8 cellular contexts compared by ENCODE assay signal in genomic region chr11:83071641-83072591, GRCh38. TPM values are rescaled to one million over a fixed set of nuclear protein-coding genes. Genes with fewer than 3 reads are reported as not detected.
DNase-seq lines count a peak whose midpoint lies in the region; ATAC-seq, FAIRE-seq and TF ChIP-seq lines count a peak whose summit lies in the region.

RAB30 (minus strand) TSS chr11:83071897; CDS start chr11:82997316, 74,581 bp downstream.

- peak; percentile 88 to 91 for TF ChIP-seq POLR2A in HepG2 (IDR thresholded peaks at IDR 0.05; ENCODE audit: insufficient read depth in 1 of 2, low read depth in 2 of 2, low read length in 2 of 2)

- H4K20me1 ChIP-seq in HepG2 (ENCODE audit: insufficient read depth, low read length), result no peaks in the 10 kb centered on the region; the same call in 1 of the 2 replicates

- peak; percentile 43 to 59; a peak in 3 of 4 replicates for TF ChIP-seq EP300 in HepG2 (IDR thresholded peaks at IDR 0.05; ENCODE audit: low read depth in 2 of 2, low read length in 2 of 2)
- TF ChIP-seq EP300 in HepG2 (CRISPR knock-in tag; IDR thresholded peaks at IDR 0.05; ENCODE audit: borderline replicate concordance), result 0 out of 2 replicates have a peak, but pooled peaks have one; percentile 14

- no peaks in the 10 kb centered on the region; a peak in 1 of 5 replicates for H3K27me3 ChIP-seq in HepG2 (ENCODE audit: control insufficient read depth in 1 of 2, insufficient read depth in 2 of 2, low read length in 2 of 2)

- peaks cover 59% of the 10 kb centered on the region for H3K4me1 ChIP-seq in HepG2 (ENCODE audit: insufficient read depth, low read length)

- POLR2A ChIA-PET in HepG2 (lab: Yijun Ruan, JAX), result interaction anchor here (0.6 to 7.3 kb wide), 24 partner anchors 8 to 214 kb away, joined by 3 to 67 read pairs (median 4); partner anchors contain the start of genes CCDC90B, DDIAS, PCF11 and PRCP

- under 1% methylated on average over 29 of the region's 43 CpGs for WGBS in HepG2 (ENCODE audit: low lambda C conversion rate)

- H3K9me3 ChIP-seq in HepG2 (ENCODE audit: low read length), result no peaks in the 10 kb centered on the region

- peak; percentile 6; the same call in 1 of the 2 replicates for TF ChIP-seq RAD21 in HepG2 (CRISPR knock-in tag; IDR thresholded peaks at IDR 0.05)

- ATAC-seq in GM19372 (IDR thresholded peaks at IDR 0.05; ENCODE audit: low read depth, unreplicated experiment), result peak; percentile 95
- peak; percentile 96 for ATAC-seq in HG03521 (IDR thresholded peaks at IDR 0.05; ENCODE audit: unreplicated experiment)
- ATAC-seq in HepG2, result peak; percentile 98

- H2AFZ ChIP-seq in HepG2 (ENCODE audit: low read length), result no peak within 1 kb of the TSS

- peaks cover 44% of the 10 kb centered on the region for H3K79me2 ChIP-seq in HepG2 (ENCODE audit: insufficient read depth, low read length)

- intact Hi-C loops in HepG2 (cut with micrococcal nuclease; ENCODE audit: unreplicated experiment), result loop anchor here (1.0 to 5.0 kb wide), 6 partner anchors 45 to 171 kb away; partner anchors contain the start of gene DDIAS

- peak within 1 kb of the TSS; percentile 93 for H3K27ac ChIP-seq in C4-2B
- peak within 1 kb of the TSS; percentile 88 for H3K27ac ChIP-seq in HepG2 (ENCODE audit: extremely low read length, insufficient read depth, low read length)

- H3K4me3 ChIP-seq in HepG2 (replicated peaks in 1 of 3; ENCODE audit: insufficient read depth in 1 of 3, low read depth in 2 of 3, low read length in 3 of 3), result peak within 1 kb of the TSS; percentile 82 to 92 (median 89)

- H3K9ac ChIP-seq in HepG2 (ENCODE audit: insufficient read depth, low read depth, low read length), result peak within 1 kb of the TSS; percentile 97

- in situ Hi-C loops in HepG2 (cut with HindIII; ENCODE audit: extremely low pct_ligation_motif_present, low pct_unique_long_range_greater_than_20kb), result loop anchor here (5.0 kb wide), 1 partner anchor 170 kb away; the partner anchor contains the start of genes DDIAS and PRCP

- FAIRE-seq in HepG2 (lab: Jason Lieb, UNC), result peak; percentile 98

- H3K4me2 ChIP-seq in HepG2 (ENCODE audit: low read depth, low read length), result peak within 1 kb of the TSS; percentile 89

- DNase-seq in NCI-H69 (lab: John Stamatoyannopoulos, UW), result peak; percentile 100
- DNase-seq in activated CD4-positive, alpha-beta T cell treated with anti-CD3 and anti-CD28 coated beads, Interleukin-2, amount 50 U/mL, for 24 hours (ENCODE audit: low read depth in 1 of 2, low spot score in 1 of 2), result peak; percentile 78 to 95
- DNase-seq in dermis microvascular lymphatic vessel endothelial cell (ENCODE audit: low read depth in 2 of 2), result peak; percentile 100
- DNase-seq in HepG2 (ENCODE audit: low spot score), result peak; percentile 100
- peak; percentile 85 for DNase-seq in stimulated activated CD4-positive, alpha-beta T cell treated with anti-CD3 and anti-CD28 coated beads, Interleukin-4, amount 100 ng/mL, for 1 hour

- CTCF ChIA-PET in HepG2 (lab: Yijun Ruan, JAX; ENCODE audit: low intra/inter-chr PET ratio, low total read pairs), result no interaction called here

- TF ChIP-seq CTCF in C4-2B (conservative IDR thresholded peaks at IDR 0.05) (no peak), HepG2 (CRISPR knock-in tag; IDR thresholded peaks at IDR 0.05) (peak; percentile 20; the same call in 1 of the 2 replicates)

- no peaks in the 10 kb centered on the region; a peak in 1 of 5 replicates for H3K36me3 ChIP-seq in HepG2 (replicated peaks in 1 of 2; ENCODE audit: control insufficient read depth in 1 of 2, insufficient read depth in 2 of 2, low read length in 2 of 2)

- BruUV-seq in HepG2 (replicated peaks; lab: Mats Ljungman, UMichigan), result TSS peak; percentile 81

TF ChIP-seq in HepG2, 621 proteins besides CTCF, POLR2A, EP300 and RAD21 (continues in another document):
- TF ChIP-seq LCORL (IDR thresholded peaks at IDR 0.05), result peak; percentile 32; the same call in 1 of the 2 replicates
- TF ChIP-seq LCORL (CRISPR knock-in tag; IDR thresholded peaks at IDR 0.05), result peak; percentile 92
- peak; percentile 49; the same call in 1 of the 2 replicates for TF ChIP-seq HMGXB3 (CRISPR knock-in tag; IDR thresholded peaks at IDR 0.05; ENCODE audit: borderline replicate concordance)
- peak; percentile 77 for TF ChIP-seq DRAP1 (CRISPR knock-in tag; IDR thresholded peaks at IDR 0.05)
- peak; percentile 91; the same call in 1 of the 2 replicates for TF ChIP-seq STAT6 (CRISPR knock-in tag; IDR thresholded peaks at IDR 0.05; ENCODE audit: borderline replicate concordance)
- no peak for TF ChIP-seq ZNF296 (CRISPR knock-in tag; conservative IDR thresholded peaks at IDR 0.05)
- peak; percentile 48; the same call in 1 of the 2 replicates for TF ChIP-seq FOXC1 (CRISPR knock-in tag; IDR thresholded peaks at IDR 0.05; ENCODE audit: borderline replicate concordance)

RNA-seq across cellular contexts. Expression of gene RAB30, which starts in this region (rescaled TPM):
- total RNA-seq in dermis microvascular lymphatic vessel endothelial cell, result 8.1 and 8.6 TPM in 2 replicates
- total RNA-seq in HepG2 (2016; rRNA removed; fragmentation: Illumina TruSeq; extraction: Trizol), result 5.0 and 8.8 TPM in 2 replicates
- total RNA-seq in HepG2 (2016; cell fraction: cytosol; rRNA removed; fragmentation: Illumina TruSeq; extraction: Trizol; ENCODE audit: low read depth), result 0.61 and 1.5 TPM in 2 replicates
- total RNA-seq in HepG2 (2016; cell fraction: insoluble cytoplasmic fraction; rRNA removed; fragmentation: Illumina TruSeq; extraction: Trizol), result 4.7 and 8.4 TPM in 2 replicates
- 2.3 TPM in 2 replicates for total RNA-seq in HepG2 (2016; cell fraction: membrane; rRNA removed; fragmentation: Illumina TruSeq; extraction: Trizol)
- total RNA-seq in HepG2 (2016; cell fraction: nucleus; rRNA removed; fragmentation: Illumina TruSeq; extraction: Trizol), result 3.8 and 6.3 TPM in 2 replicates
- polyA plus RNA-seq in HepG2 (2011; rRNA removed), result 3.7 and 4.2 TPM in 2 replicates
- polyA plus RNA-seq in HepG2 (2011; cell fraction: cytosol; rRNA removed), result 1.4 and 2.8 TPM in 2 replicates
- 2.7 and 4.6 TPM in 2 replicates for polyA plus RNA-seq in HepG2 (2011; cell fraction: nucleus; rRNA removed)
- polyA plus RNA-seq in HepG2 (2012), result 8.2 and 8.5 TPM in 2 replicates
- 0.09 and 0.22 TPM in 2 replicates for polyA plus RNA-seq in HepG2 (2016; cell fraction: cytosol; fragmentation: Illumina TruSeq; extraction: Trizol; ENCODE audit: low read depth)
- polyA plus RNA-seq in HepG2 (2016; cell fraction: insoluble cytoplasmic fraction; fragmentation: Illumina TruSeq; extraction: Trizol; ENCODE audit: low read depth), result 5.3 and 6.2 TPM in 2 replicates
- polyA plus RNA-seq in HepG2 (2016; cell fraction: membrane; fragmentation: Illumina TruSeq; extraction: Trizol; ENCODE audit: low read depth), result 0.58 and 0.83 TPM in 2 replicates
- polyA plus RNA-seq in HepG2 (2016; cell fraction: nucleus; fragmentation: Illumina TruSeq; extraction: Trizol; ENCODE audit: insufficient read depth, low read depth), result 5.7 and 8.0 TPM in 2 replicates
- 4.4 and 23.5 TPM in 2 replicates for polyA minus RNA-seq in HepG2 (2011; rRNA and poly(A)+ RNA removed; ENCODE audit: low replicate concordance)
- 3.5 and 3.6 TPM in 2 replicates for polyA minus RNA-seq in HepG2 (2011; cell fraction: cytosol; rRNA and poly(A)+ RNA removed)
- polyA minus RNA-seq in HepG2 (2011; cell fraction: nucleus; rRNA and poly(A)+ RNA removed), result 18.4 and 19.1 TPM in 2 replicates

Comparison
In these comparisons a context has a peak if more than half of its experiments do, and no peak if none do; other contexts are left out.
1. Peak in every context shown above with its lines: DNase-seq, ATAC-seq, H3K4me3 ChIP-seq and H3K27ac ChIP-seq.